In the genomic region with DNA sequence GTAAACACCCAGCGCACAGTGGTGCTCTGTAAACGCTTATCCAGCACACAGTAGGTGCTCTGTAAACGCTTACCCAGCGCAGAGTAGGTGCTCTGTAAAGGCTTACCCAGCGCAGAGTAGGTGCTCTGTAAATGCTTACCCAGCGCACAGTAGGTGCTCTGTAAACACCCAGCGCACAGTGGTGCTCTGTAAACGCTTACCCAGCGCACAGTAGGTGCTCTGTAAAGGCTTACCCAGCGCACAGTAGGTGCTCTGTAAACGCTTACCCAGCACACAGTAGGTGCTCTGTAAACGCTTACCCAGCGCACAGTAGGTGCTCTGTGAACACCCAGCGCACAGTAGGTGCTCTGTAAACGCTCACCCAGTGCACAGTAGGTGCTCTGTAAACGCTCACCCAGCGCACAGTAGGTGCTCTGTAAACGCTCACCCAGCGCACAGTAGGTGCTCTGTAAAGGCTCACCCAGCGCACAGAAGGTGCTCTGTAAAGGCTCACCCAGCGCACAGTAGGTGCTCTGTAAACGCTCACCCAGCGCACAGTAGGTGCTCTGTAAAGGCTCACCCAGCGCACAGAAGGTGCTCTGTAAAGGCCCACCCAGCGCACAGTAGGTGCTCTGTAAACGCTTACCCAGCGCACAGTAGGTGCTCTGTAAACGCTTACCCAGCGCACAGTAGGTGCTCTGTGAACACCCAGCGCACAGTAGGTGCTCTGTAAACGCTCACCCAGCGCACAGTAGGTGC, we compare ENCODE assay signal across 6 cellular contexts. TPM values are rescaled to one million over a fixed set of nuclear protein-coding genes. Genes with fewer than 3 reads are reported as not detected.
"Had no signal": no experiment of that assay in that cellular context is flagged by ENCODE, and none has a peak within 500 bp of the region (broad histone marks: within the 10 kb centered on the region; RNA-seq: fewer than 3 reads in every experiment).

No MANE protein-coding gene starts in this region.

RNA-seq across cellular contexts. Expression of gene SLC22A31, which starts 14.3 kb away (rescaled TPM):
- total RNA-seq: M059J, NCI-H460, Right ventricle myocardium inferior, SJCRH30 had no signal

RNA-seq across cellular contexts. Expression of gene CDH15, which starts 14.5 kb away (rescaled TPM):
- total RNA-seq: PC-9, Peyer's patch, Right ventricle myocardium inferior had no signal
